27 cellular contexts compared by ENCODE assay signal in genomic region chr15:101429191-101429590, GRCh38.
"Had no signal": no experiment of that assay in that cellular context is flagged by ENCODE, and none has a peak within 500 bp of the region (broad histone marks: within the 10 kb centered on the region; RNA-seq: fewer than 3 reads in every experiment).

No MANE protein-coding gene starts in this region.

- H3K9me3 Mint-ChIP-seq: activated B cell treated with CpG ODN at 0.5 μM for 24 hours; activated CD8-positive, alpha-beta T cell treated with anti-CD3 and anti-CD28 coated beads for 36 hours; activated naive CD4-positive, alpha-beta T cell treated with anti-CD3 and anti-CD28 coated beads, Interleukin-2, amount 10 ng/mL, durations not matched to agents 7 days and 5 days; activated naive CD4-positive, alpha-beta T cell treated with anti-CD3 and anti-CD28 coated beads, Interleukin-2, amount 50 U/mL, for 72 hours; activated naive CD8-positive, alpha-beta T cell treated with anti-CD3 and anti-CD28 coated beads, Interleukin-2, amount 10 ng/mL, durations not matched to agents 7 days and 5 days; activated T-cell treated with anti-CD3 and anti-CD28 coated beads, Interleukin-2, amount 50 U/mL, for 24 hours; activated T-cell treated with anti-CD3 and anti-CD28 coated beads, Interleukin-2, amount 50 U/mL, for 72 hours; brain; central memory CD8-positive, alpha-beta T cell; dendritic cell treated with granulocyte-macrophage colony-stimulating factor and Interleukin-4, amounts not matched to agents 40 ng/mL and 50 ng/mL, for 4 days; endodermal cell; T-helper 2 cell treated with Interferon-gamma antibody and Interleukin-4, amounts not matched to agents 5 μg/mL and 100 μg/mL, for 36 hours had no signal

- DNase-seq: activated B cell treated with CpG ODN at 0.5 μM for 24 hours; activated CD4-positive, alpha-beta T cell treated with anti-CD3 and anti-CD28 coated beads for 48 hours; activated CD4-positive, alpha-beta T cell treated with anti-CD3 and anti-CD28 coated beads, Interleukin-2, amount 50 U/mL, for 1 hour; activated CD4-positive, alpha-beta T cell treated with anti-CD3 and anti-CD28 coated beads, Interleukin-2, amount 50 U/mL, for 48 hours; activated CD8-positive, alpha-beta memory T cell treated with anti-CD3 and anti-CD28 coated beads, Interleukin-2, amount 50 U/mL, for 48 hours; activated CD8-positive, alpha-beta T cell treated with anti-CD3 and anti-CD28 coated beads for 36 hours; activated gamma-delta T cell; activated naive CD4-positive, alpha-beta T cell; activated naive CD4-positive, alpha-beta T cell treated with anti-CD3 and anti-CD28 coated beads, Interleukin-2, amount 10 ng/mL, durations not matched to agents 7 days and 5 days; activated naive CD8-positive, alpha-beta T cell treated with anti-CD3 and anti-CD28 coated beads, Interleukin-2, amount 10 ng/mL, durations not matched to agents 7 days and 5 days; activated T-cell treated with anti-CD3 and anti-CD28 coated beads for 4 hours; activated T-cell treated with anti-CD3 and anti-CD28 coated beads, Interleukin-2, amount 50 U/mL, for 24 hours; activated T-cell treated with anti-CD3 and anti-CD28 coated beads, Interleukin-2, amount 50 U/mL, for 72 hours; effector memory CD4-positive, alpha-beta T cell; endodermal cell; foreskin fibroblast; T-helper 1 cell; T-helper 17 cell; T1000; WERI-Rb-1 had no signal

- ATAC-seq: activated CD4-positive, CD25-positive, alpha-beta regulatory T cell treated with anti-CD3 and anti-CD28 coated beads, Interleukin-2, amount 50 U/mL, for 24 hours; activated CD8-positive, alpha-beta T cell treated with anti-CD3 and anti-CD28 coated beads for 36 hours; activated naive CD4-positive, alpha-beta T cell treated with anti-CD3 and anti-CD28 coated beads, Interleukin-2, amount 50 U/mL, for 72 hours; activated T-cell treated with anti-CD3 and anti-CD28 coated beads, Interleukin-2, amount 50 U/mL, for 72 hours; esophagus mucosa; T-helper 17 cell had no signal

- H3K4me1 Mint-ChIP-seq: activated B cell treated with CpG ODN at 0.5 μM for 24 hours; activated naive CD4-positive, alpha-beta T cell treated with anti-CD3 and anti-CD28 coated beads, Interleukin-2, amount 10 ng/mL, durations not matched to agents 7 days and 5 days; activated naive CD8-positive, alpha-beta T cell treated with anti-CD3 and anti-CD28 coated beads, Interleukin-2, amount 10 ng/mL, durations not matched to agents 7 days and 5 days; brain; central memory CD8-positive, alpha-beta T cell; T-helper 17 cell had no signal

- H3K36me3 Mint-ChIP-seq: activated naive CD4-positive, alpha-beta T cell treated with anti-CD3 and anti-CD28 coated beads, Interleukin-2, amount 10 ng/mL, durations not matched to agents 7 days and 5 days; activated naive CD4-positive, alpha-beta T cell treated with anti-CD3 and anti-CD28 coated beads, Interleukin-2, amount 50 U/mL, for 72 hours; activated naive CD8-positive, alpha-beta T cell treated with anti-CD3 and anti-CD28 coated beads, Interleukin-2, amount 10 ng/mL, durations not matched to agents 7 days and 5 days; brain had no signal

- H3K27ac Mint-ChIP-seq: activated B cell treated with CpG ODN at 0.5 μM for 24 hours; activated CD8-positive, alpha-beta T cell treated with anti-CD3 and anti-CD28 coated beads for 36 hours; activated naive CD4-positive, alpha-beta T cell treated with anti-CD3 and anti-CD28 coated beads, Interleukin-2, amount 10 ng/mL, durations not matched to agents 7 days and 5 days; activated naive CD4-positive, alpha-beta T cell treated with anti-CD3 and anti-CD28 coated beads, Interleukin-2, amount 50 U/mL, for 72 hours; activated naive CD8-positive, alpha-beta T cell treated with anti-CD3 and anti-CD28 coated beads, Interleukin-2, amount 10 ng/mL, durations not matched to agents 7 days and 5 days; activated T-cell treated with anti-CD3 and anti-CD28 coated beads, Interleukin-2, amount 50 U/mL, for 24 hours; activated T-cell treated with anti-CD3 and anti-CD28 coated beads, Interleukin-2, amount 50 U/mL, for 72 hours; brain; dendritic cell treated with granulocyte-macrophage colony-stimulating factor and Interleukin-4, amounts not matched to agents 40 ng/mL and 50 ng/mL, for 4 days; endodermal cell; T-helper 17 cell; T-helper 2 cell treated with Interferon-gamma antibody and Interleukin-4, amounts not matched to agents 5 μg/mL and 100 μg/mL, for 36 hours had no signal

- H3K4me3 Mint-ChIP-seq: activated B cell treated with CpG ODN at 0.5 μM for 24 hours; activated CD8-positive, alpha-beta T cell treated with anti-CD3 and anti-CD28 coated beads for 36 hours; activated naive CD4-positive, alpha-beta T cell treated with anti-CD3 and anti-CD28 coated beads, Interleukin-2, amount 10 ng/mL, durations not matched to agents 7 days and 5 days; activated naive CD8-positive, alpha-beta T cell treated with anti-CD3 and anti-CD28 coated beads, Interleukin-2, amount 10 ng/mL, durations not matched to agents 7 days and 5 days; activated T-cell treated with anti-CD3 and anti-CD28 coated beads, Interleukin-2, amount 50 U/mL, for 24 hours; activated T-cell treated with anti-CD3 and anti-CD28 coated beads, Interleukin-2, amount 50 U/mL, for 72 hours; brain; central memory CD8-positive, alpha-beta T cell; dendritic cell treated with granulocyte-macrophage colony-stimulating factor and Interleukin-4, amounts not matched to agents 40 ng/mL and 50 ng/mL, for 4 days; endodermal cell; T-helper 17 cell; T-helper 2 cell treated with Interferon-gamma antibody and Interleukin-4, amounts not matched to agents 5 μg/mL and 100 μg/mL, for 36 hours had no signal
